ENCODE assay signal across 13 cellular contexts in the genomic region with DNA sequence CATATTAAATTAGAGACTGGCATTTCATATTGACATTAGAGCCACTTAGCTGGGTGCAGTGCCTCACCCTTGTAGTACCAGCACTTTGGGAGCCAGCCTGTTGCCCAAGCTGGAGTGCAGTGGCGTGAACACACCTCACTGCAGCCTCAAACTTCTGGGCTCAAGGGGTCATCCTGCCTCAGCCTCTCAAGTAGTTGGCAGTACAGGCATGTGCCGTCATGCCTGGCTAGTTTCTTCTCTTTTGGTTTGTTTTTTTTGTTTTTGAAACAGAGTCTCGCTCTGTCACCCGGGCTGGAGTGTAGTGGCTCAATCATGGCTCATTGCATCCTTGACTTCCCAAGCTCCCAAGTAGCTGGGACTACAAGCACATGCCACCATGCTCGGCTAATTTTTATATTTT. TPM values are rescaled to one million over a fixed set of nuclear protein-coding genes. Genes with fewer than 3 reads are reported as not detected.
DNase-seq lines count a peak whose midpoint lies in the region.
"Had no signal": no experiment of that assay in that cellular context is flagged by ENCODE, and none has a peak within 500 bp of the region (broad histone marks: within the 10 kb centered on the region; RNA-seq: fewer than 3 reads in every experiment).

No MANE protein-coding gene starts in this region.

- POLR2A ChIA-PET in activated CD4-positive, alpha-beta memory T cell treated with anti-CD3 and anti-CD28 coated beads for 36 hours (lab: Charles Lee), result no interaction called here

- in situ Hi-C loops in ACHN (cut with HindIII; ENCODE audit: low pct_ligation_motif_present, low pct_unique_long_range_greater_than_20kb, low sequenced_read_pairs), result no loop called here

- no peaks in the 10 kb centered on the region for H3K36me3 Mint-ChIP-seq in activated CD4-positive, alpha-beta memory T cell treated with anti-CD3 and anti-CD28 coated beads for 36 hours

- H3K27ac Mint-ChIP-seq in activated CD4-positive, alpha-beta memory T cell treated with anti-CD3 and anti-CD28 coated beads for 36 hours, result no peak overlapping the region

- CTCF ChIA-PET in activated CD4-positive, alpha-beta memory T cell treated with anti-CD3 and anti-CD28 coated beads for 36 hours (lab: Charles Lee), result no interaction called here

- no peaks in the 10 kb centered on the region for H3K9me3 Mint-ChIP-seq in activated CD4-positive, alpha-beta memory T cell treated with anti-CD3 and anti-CD28 coated beads for 36 hours

- no peaks in the 10 kb centered on the region for H3K4me1 Mint-ChIP-seq in activated CD4-positive, alpha-beta memory T cell treated with anti-CD3 and anti-CD28 coated beads for 36 hours (ENCODE audit: low read depth)

- H3K27me3 Mint-ChIP-seq in activated CD4-positive, alpha-beta memory T cell treated with anti-CD3 and anti-CD28 coated beads for 36 hours, result peaks cover 30% of the 10 kb centered on the region

- DNase-seq in ACHN, result peak; percentile 21
- peak; percentile 84 for DNase-seq in DMS79 (lab: John Stamatoyannopoulos, UW)
- DNase-seq in NAMALWA (ENCODE audit: low spot score), result peak; percentile 35
- peak; percentile 72 for DNase-seq in kidney tubule cell (ENCODE audit: low spot score)
- no peak for DNase-seq in activated CD4-positive, alpha-beta memory T cell treated with anti-CD3 and anti-CD28 coated beads for 36 hours
- no peak for DNase-seq in HPDE6-E6E7 (ENCODE audit: extremely low spot score)
- no peak for DNase-seq in NCI-H2171 (lab: John Stamatoyannopoulos, UW)
- DNase-seq in COLO829 (ENCODE audit: low spot score), result no peak
- DNase-seq: EL, NCI-H1048, NCI-H146, OCI-M1, SJCRH30 had no signal

- intact Hi-C loops in activated CD4-positive, alpha-beta memory T cell treated with anti-CD3 and anti-CD28 coated beads for 36 hours (cut with micrococcal nuclease), result no loop called here

- H3K4me3 Mint-ChIP-seq in activated CD4-positive, alpha-beta memory T cell treated with anti-CD3 and anti-CD28 coated beads for 36 hours, result no peak overlapping the region

RNA-seq across cellular contexts. Expression of gene PPM1E, which starts 8.7 kb away (rescaled TPM):
- under 1 TPM in 1 of 2 experiments, not detected in 1; 0.02 TPM for total RNA-seq in activated CD4-positive, alpha-beta memory T cell treated with anti-CD3 and anti-CD28 coated beads for 36 hours

Comparison
In these comparisons a context has a peak if more than half of its experiments do, and no peak if none do; other contexts are left out.
1. DNase-seq: peak in ACHN (single experiment), DMS79 (single experiment), NAMALWA (single experiment) and kidney tubule cell (single experiment); none in activated CD4-positive, alpha-beta memory T cell treated with anti-CD3 and anti-CD28 coated beads for 36 hours (single experiment), HPDE6-E6E7 (single experiment), NCI-H2171 (single experiment) and COLO829 (single experiment).